Comparison of ENCODE assay signal across 1 cellular context in genomic region chr12:75666126-75666979, GRCh38.
TF ChIP-seq lines count a peak whose summit lies in the region.

No MANE protein-coding gene starts in this region.

TF ChIP-seq in HepG2, 621 proteins besides CTCF, POLR2A, EP300 and RAD21 (continued from another document and continues in another):
- TF ChIP-seq ZNF367 (CRISPR knock-in tag; IDR thresholded peaks at IDR 0.05; ENCODE audit: borderline replicate concordance) (no peak), ZFP82 (CRISPR knock-in tag; IDR thresholded peaks at IDR 0.05; ENCODE audit: borderline replicate concordance) (no peak), ZNF280D (CRISPR knock-in tag; IDR thresholded peaks at IDR 0.05) (no peak), POGZ (CRISPR knock-in tag; IDR thresholded peaks at IDR 0.05) (peak; percentile 62), KAT8 (CRISPR knock-in tag; IDR thresholded peaks at IDR 0.05) (peak; percentile 78), ZNF652 (CRISPR knock-in tag; IDR thresholded peaks at IDR 0.05; ENCODE audit: borderline replicate concordance, low read depth) (peak; percentile 62; the same call in 1 of the 2 replicates), ARID2 (CRISPR knock-in tag; IDR thresholded peaks at IDR 0.05; ENCODE audit: borderline replicate concordance) (no peak), ZFP41 (CRISPR knock-in tag; IDR thresholded peaks at IDR 0.05; ENCODE audit: borderline replicate concordance) (no peak), FOXC1 (CRISPR knock-in tag; IDR thresholded peaks at IDR 0.05; ENCODE audit: borderline replicate concordance) (no peak), HDAC1 (CRISPR knock-in tag; IDR thresholded peaks at IDR 0.05) (peak; percentile 30; the same call in 1 of the 2 replicates), RCOR2 (CRISPR knock-in tag; IDR thresholded peaks at IDR 0.05) (peak; percentile 84), ELK4 (CRISPR knock-in tag; IDR thresholded peaks at IDR 0.05; ENCODE audit: borderline replicate concordance) (no peak), STAT6 (CRISPR knock-in tag; IDR thresholded peaks at IDR 0.05; ENCODE audit: borderline replicate concordance) (no peak), YEATS4 (CRISPR knock-in tag; IDR thresholded peaks at IDR 0.05; ENCODE audit: borderline replicate concordance) (peak; percentile 61; the same call in 1 of the 2 replicates), SNRNP70 (IDR thresholded peaks at IDR 0.05; ENCODE audit: low read depth, low read length) (no peak), PHF21A (CRISPR knock-in tag; IDR thresholded peaks at IDR 0.05) (peak; percentile 82), STAG1 (CRISPR knock-in tag; IDR thresholded peaks at IDR 0.05) (peak; percentile 46), DDIT3 (CRISPR knock-in tag; IDR thresholded peaks at IDR 0.05) (no peak; the same call in 1 of the 2 replicates), DPF2 (CRISPR knock-in tag; IDR thresholded peaks at IDR 0.05; ENCODE audit: borderline replicate concordance, low read depth) (peak; percentile 82), NFATC3 (CRISPR knock-in tag; IDR thresholded peaks at IDR 0.05) (no peak), ZNF501 (CRISPR knock-in tag; IDR thresholded peaks at IDR 0.05) (no peak), SAP130 (CRISPR knock-in tag; IDR thresholded peaks at IDR 0.05; ENCODE audit: low read depth) (peak; percentile 68), FOSL2 (CRISPR knock-in tag; IDR thresholded peaks at IDR 0.05) (peak; percentile 70), ZNF556 (CRISPR knock-in tag; IDR thresholded peaks at IDR 0.05; ENCODE audit: borderline replicate concordance) (peak; percentile 28; the same call in 1 of the 2 replicates), ZNF337 (CRISPR knock-in tag; IDR thresholded peaks at IDR 0.05; ENCODE audit: borderline replicate concordance, low read depth) (no peak), ZNF33B (CRISPR knock-in tag; IDR thresholded peaks at IDR 0.05) (no peak), ZMYM4 (CRISPR knock-in tag; IDR thresholded peaks at IDR 0.05) (peak; percentile 60), NCOA1 (CRISPR knock-in tag; IDR thresholded peaks at IDR 0.05) (no peak), HOXA3 (CRISPR knock-in tag; IDR thresholded peaks at IDR 0.05) (no peak; the same call in 1 of the 2 replicates), ZNF18 (CRISPR knock-in tag; IDR thresholded peaks at IDR 0.05; ENCODE audit: insufficient replicate concordance) (no peak), ZNF205 (CRISPR knock-in tag; IDR thresholded peaks at IDR 0.05) (peak; percentile 70; the same call in 1 of the 2 replicates), PCBP1 (IDR thresholded peaks at IDR 0.05; ENCODE audit: borderline replicate concordance, low read depth, low read length) (no peak), ZSCAN29 (CRISPR knock-in tag; conservative IDR thresholded peaks at IDR 0.05) (0 out of 2 replicates have a peak, but pooled peaks have one; percentile 50), TFE3 (CRISPR knock-in tag; IDR thresholded peaks at IDR 0.05) (peak; percentile 44; the same call in 1 of the 2 replicates), ZNF782 (CRISPR knock-in tag; IDR thresholded peaks at IDR 0.05; ENCODE audit: borderline replicate concordance) (no peak), MAFK (conservative IDR thresholded peaks at IDR 0.05 in 1 of 2, IDR thresholded peaks at IDR 0.05 in 1 of 2; ENCODE audit: low read length in 2 of 2) (no peak), DZIP1 (CRISPR knock-in tag; IDR thresholded peaks at IDR 0.05) (no peak), ZFP62 (CRISPR knock-in tag; IDR thresholded peaks at IDR 0.05) (no peak), ZNF879 (CRISPR knock-in tag; IDR thresholded peaks at IDR 0.05) (no peak), HBP1 (CRISPR knock-in tag; IDR thresholded peaks at IDR 0.05; ENCODE audit: low read depth) (no peak), NR2F1 (CRISPR knock-in tag; IDR thresholded peaks at IDR 0.05) (peak; percentile 62 to 91), KDM4B (CRISPR knock-in tag; IDR thresholded peaks at IDR 0.05) (no peak), ZBTB4 (CRISPR knock-in tag; IDR thresholded peaks at IDR 0.05; ENCODE audit: borderline replicate concordance) (no peak), ZNF660 (CRISPR knock-in tag; IDR thresholded peaks at IDR 0.05; ENCODE audit: borderline replicate concordance, low read depth) (no peak), TOPORS (CRISPR knock-in tag; IDR thresholded peaks at IDR 0.05) (no peak)
